Comparison of ENCODE assay signal across 7 cellular contexts in genomic region chr20:32360333-32360634, GRCh38. TPM values are rescaled to one million over a fixed set of nuclear protein-coding genes. Genes with fewer than 3 reads are reported as not detected.
A peak's percentile ranks its signal among the peaks of the same experiment; 100 is the strongest.
DNase-seq lines count a peak whose midpoint lies in the region; ATAC-seq, FAIRE-seq and TF ChIP-seq lines count a peak whose summit lies in the region.

No MANE protein-coding gene starts in this region.

- dilution Hi-C loops in keratinocyte (cut with MboI; ENCODE audit: extremely low pct_ligation_motif_present, low sequenced_read_pairs): no loop called here

- peak overlapping the region; percentile 89 for H3K4me2 ChIP-seq in keratinocyte (ENCODE audit: control insufficient read depth, extremely low read depth, insufficient read depth, low read depth, low read length)

- H3K27ac Mint-ChIP-seq in activated naive CD4-positive, alpha-beta T cell treated with anti-CD3 and anti-CD28 coated beads, Interleukin-2, amount 50 U/mL, for 72 hours: peak overlapping the region; percentile 96 to 99

- intact Hi-C loops in stomach (cut with DNase I; ENCODE audit: low total_unique reads): no loop called here

- H4K20me1 ChIP-seq in keratinocyte (ENCODE audit: control insufficient read depth, extremely low read depth, insufficient read depth, low read length): peaks cover 16% of the 10 kb centered on the region

- H3K27ac ChIP-seq in HL-60 (replicated peaks) (peak overlapping the region; percentile 83), keratinocyte (ENCODE audit: control insufficient read depth, insufficient read depth, low read length) (no peak overlapping the region), stomach (peak overlapping the region in 4 of 5 donors; percentile 96 to 98 (median 97))

- no peak for TF ChIP-seq POLR2A in stomach (IDR thresholded peaks at IDR 0.05)

- no peak for ATAC-seq in activated naive CD4-positive, alpha-beta T cell treated with anti-CD3 and anti-CD28 coated beads, Interleukin-2, amount 50 U/mL, for 72 hours
- no peak for ATAC-seq in HG03521 (IDR thresholded peaks at IDR 0.05; ENCODE audit: unreplicated experiment)

- DNase-seq in HL-60 (ENCODE audit: low read depth in 1 of 2, low spot score in 1 of 2) (no peak), keratinocyte (ENCODE audit: low read depth, low spot score) (no peak), stomach (no peak), SW480 (ENCODE audit: low spot score) (no peak), NCI-H1105 treated with DMSO at 0.1 percent for 48 hours (lab: John Stamatoyannopoulos, UW) (no peak)
- no peak for DNase-seq in activated naive CD4-positive, alpha-beta T cell treated with anti-CD3 and anti-CD28 coated beads, Interleukin-2, amount 50 U/mL, for 72 hours (ENCODE audit: low spot score in 2 of 2)

- H3K27me3 ChIP-seq in HL-60 (ENCODE audit: insufficient read depth, poor library complexity, severe bottlenecking) (no peaks in the 10 kb centered on the region), keratinocyte (ENCODE audit: control insufficient read depth, extremely low read depth, insufficient read depth, low read length) (no peaks in the 10 kb centered on the region), stomach (no peaks in the 10 kb centered on the region)

- H2AFZ ChIP-seq in keratinocyte (ENCODE audit: control insufficient read depth, low read length): no peak overlapping the region

- no peaks in the 10 kb centered on the region for H3K9me1 ChIP-seq in keratinocyte (ENCODE audit: control insufficient read depth, extremely low read depth, insufficient read depth, low read length)

- H3K4me1 ChIP-seq in keratinocyte (ENCODE audit: control insufficient read depth, extremely low read depth, insufficient read depth, low read length) (peaks cover 23% of the 10 kb centered on the region), stomach (peaks cover 58 to 77% (median 68%) of the 10 kb centered on the region in 4 donors)

- peak overlapping the region; percentile 97 for H3K4me3 ChIP-seq in HL-60 (replicated peaks; ENCODE audit: insufficient read depth, low read length)
- peak overlapping the region in 2 of 3 experiments; percentile 94 to 95 for H3K4me3 ChIP-seq in keratinocyte (ENCODE audit: control insufficient read depth in 2 of 3, extremely low read depth in 1 of 3, insufficient read depth in 2 of 3, low read depth in 1 of 3, low read length in 3 of 3)
- peak overlapping the region in 3 of 4 donors; percentile 78 to 99 (median 87) for H3K4me3 ChIP-seq in stomach

- peaks cover 64% of the 10 kb centered on the region for H3K79me2 ChIP-seq in keratinocyte (ENCODE audit: control insufficient read depth, insufficient read depth, low read length)

- no peak for FAIRE-seq in keratinocyte (lab: Jason Lieb, UNC)

- TF ChIP-seq EP300 in stomach (IDR thresholded peaks at IDR 0.05): no peak

- H3K9me3 Mint-ChIP-seq in activated naive CD4-positive, alpha-beta T cell treated with anti-CD3 and anti-CD28 coated beads, Interleukin-2, amount 50 U/mL, for 72 hours: no peaks in the 10 kb centered on the region

- H3K9ac ChIP-seq in keratinocyte (ENCODE audit: control insufficient read depth, extremely low read depth, insufficient read depth, low read length): peak overlapping the region; percentile 5

- H3K36me3 Mint-ChIP-seq in activated naive CD4-positive, alpha-beta T cell treated with anti-CD3 and anti-CD28 coated beads, Interleukin-2, amount 50 U/mL, for 72 hours: peaks cover 16 to 27% of the 10 kb centered on the region in 2 donors

- WGBS in stomach, 5 donors: 10 to 28% (median 18%) methylated on average over 5 of the region's 5 CpGs

- H3K9me3 ChIP-seq in keratinocyte (ENCODE audit: control insufficient read depth, low read depth, low read length) (no peaks in the 10 kb centered on the region), stomach (no peaks in the 10 kb centered on the region)

- peaks cover 0 to 3% of the 10 kb centered on the region in 2 experiments for H3K36me3 ChIP-seq in keratinocyte (ENCODE audit: control insufficient read depth in 2 of 2, extremely low read depth in 1 of 2, insufficient read depth in 2 of 2, low read length in 2 of 2)
- H3K36me3 ChIP-seq in stomach: no peaks in the 10 kb centered on the region

- TF ChIP-seq CTCF in HL-60 (IDR thresholded peaks at IDR 0.05; ENCODE audit: insufficient read depth, low read length) (no peak), keratinocyte (optimal IDR thresholded peaks at IDR 0.05 in 1 of 3, IDR thresholded peaks at IDR 0.05 in 1 of 3, conservative IDR thresholded peaks at IDR 0.05 in 1 of 3; ENCODE audit: extremely low read depth in 1 of 3, insufficient read depth in 2 of 3, low read length in 3 of 3) (no peak), stomach (IDR thresholded peaks at IDR 0.05) (no peak)

RNA-seq across cellular contexts. Expression of gene ASXL1, which starts 2.2 kb away (rescaled TPM):
- 100 to 1,000 TPM; 153 to 195 TPM for total RNA-seq in activated naive CD4-positive, alpha-beta T cell treated with anti-CD3 and anti-CD28 coated beads, Interleukin-2, amount 50 U/mL, for 72 hours
- polyA plus RNA-seq in keratinocyte: 17.4 to 26.9 TPM (median 20.0 TPM) in 3 replicates
- polyA plus RNA-seq in keratinocyte (2011; ENCODE audit: low read depth): 18.6 TPM
- 11.3 and 12.5 TPM in 2 replicates for polyA plus RNA-seq in keratinocyte (2011; cell fraction: cytosol; rRNA removed)
- 79.7 and 80.6 TPM in 2 replicates for polyA plus RNA-seq in keratinocyte (2011; cell fraction: nucleus; rRNA removed)
- 15.0 and 23.6 TPM in 2 replicates for polyA plus RNA-seq in keratinocyte (2012; ENCODE audit: low replicate concordance)
- 28.1 to 42.9 TPM (median 34.5 TPM) in 3 replicates for polyA minus RNA-seq in keratinocyte
- polyA minus RNA-seq in keratinocyte (2011; cell fraction: cytosol; rRNA and poly(A)+ RNA removed): 19.4 TPM
- polyA minus RNA-seq in keratinocyte (2011; cell fraction: nucleus; rRNA and poly(A)+ RNA removed): 34.2 and 62.1 TPM in 2 replicates
- 100 to 1,000 TPM in 2 of 5 donors, 10 to 100 TPM in 3; 50.4 to 185 (median 75.5) TPM for total RNA-seq in stomach
- 10 to 100 TPM in 1 of 3 donors, 1 to 10 TPM in 2; 9.0 to 14.2 (median 9.7) TPM for polyA plus RNA-seq in stomach
